1 cellular context compared by ENCODE assay signal in the genomic region with DNA sequence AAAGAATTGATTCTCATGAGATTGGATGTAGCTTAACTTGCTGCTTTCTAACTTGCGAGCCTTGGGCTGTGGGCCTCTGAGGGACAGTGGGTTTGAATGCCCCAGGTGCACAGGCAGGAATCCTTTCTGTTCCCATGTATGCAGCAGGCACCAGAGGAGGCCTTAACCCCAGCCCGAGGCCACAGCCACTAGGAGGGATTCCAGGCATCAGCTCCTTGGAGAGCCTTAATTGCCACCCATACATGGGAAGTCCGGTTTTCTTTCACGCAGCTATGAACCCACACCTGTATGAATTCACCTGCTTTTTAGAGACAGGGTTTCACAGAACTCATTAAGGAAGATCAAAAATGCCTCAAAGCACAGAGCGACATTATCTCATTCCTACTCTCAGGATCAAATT.
TF ChIP-seq lines count a peak whose summit lies in the region.

No MANE protein-coding gene starts in this region.

TF ChIP-seq in H1, 55 proteins besides CTCF, POLR2A, EP300 and RAD21 (continued from another document):
- TF ChIP-seq RFX5 (IDR thresholded peaks at IDR 0.05; ENCODE audit: borderline replicate concordance, low read depth, low read length) (no peak), EZH2 (IDR thresholded peaks at IDR 0.05; ENCODE audit: low read depth, low read length, severe bottlenecking) (no peak), FOSL1 (IDR thresholded peaks at IDR 0.05; ENCODE audit: insufficient read depth, low read depth, low read length) (no peak), POLR2AphosphoS5 (IDR thresholded peaks at IDR 0.05; ENCODE audit: low read depth, low read length) (no peak), CHD1 (IDR thresholded peaks at IDR 0.05; ENCODE audit: low read depth, low read length) (no peak), CBX5 (IDR thresholded peaks at IDR 0.05; ENCODE audit: low read depth, low read length) (no peak)
- TF ChIP-seq, protein P1, sequence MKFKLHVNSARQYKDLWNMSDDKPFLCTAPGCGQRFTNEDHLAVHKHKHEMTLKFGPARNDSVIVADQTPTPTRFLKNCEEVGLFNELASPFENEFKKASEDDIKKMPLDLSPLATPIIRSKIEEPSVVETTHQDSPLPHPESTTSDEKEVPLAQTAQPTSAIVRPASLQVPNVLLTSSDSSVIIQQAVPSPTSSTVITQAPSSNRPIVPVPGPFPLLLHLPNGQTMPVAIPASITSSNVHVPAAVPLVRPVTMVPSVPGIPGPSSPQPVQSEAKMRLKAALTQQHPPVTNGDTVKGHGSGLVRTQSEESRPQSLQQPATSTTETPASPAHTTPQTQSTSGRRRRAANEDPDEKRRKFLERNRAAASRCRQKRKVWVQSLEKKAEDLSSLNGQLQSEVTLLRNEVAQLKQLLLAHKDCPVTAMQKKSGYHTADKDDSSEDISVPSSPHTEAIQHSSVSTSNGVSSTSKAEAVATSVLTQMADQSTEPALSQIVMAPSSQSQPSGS (IDR thresholded peaks at IDR 0.05; ENCODE audit: low read length), result no peak
